34 cellular contexts compared by ENCODE assay signal in genomic region chrX:85865324-85865723, GRCh38.
"Had no signal": no experiment of that assay in that cellular context is flagged by ENCODE, and none has a peak within 500 bp of the region (broad histone marks: within the 10 kb centered on the region; RNA-seq: fewer than 3 reads in every experiment).

No MANE protein-coding gene starts in this region.

- H3K27me3 ChIP-seq: MG63 had no signal

- H3K36me3 ChIP-seq: MG63 had no signal

- DNase-seq: Karpas-422, Kasumi-1, MG63, MM.1S, MV-4-11, NCI-H1048, NCI-H1092, NCI-H1092 treated with DMSO at 0.1 percent for 48 hours, NCI-H1105, NCI-H1105 treated with DMSO at 0.1 percent for 48 hours, NCI-H1417, NCI-H1417 treated with DMSO at 0.1 percent for 48 hours, NCI-H1436, NCI-H1436 treated with DMSO at 0.1 percent for 48 hours, NCI-H1694, NCI-H1694 treated with DMSO at 0.1 percent for 48 hours, NCI-H187, NCI-H187 treated with DMSO at 0.1 percent for 48 hours, NCI-H1930, NCI-H2029, NCI-H2029 treated with DMSO at 0.1 percent for 48 hours, NCI-H2081, NCI-H2081 treated with DMSO at 0.1 percent for 48 hours, NCI-H2107, NCI-H2171, NCI-H2171 treated with DMSO at 0.1 percent for 48 hours, NCI-H2227 treated with DMSO at 0.1 percent for 48 hours, NCI-H226, NCI-H345, NCI-H446, NCI-H446 treated with DMSO at 0.1 percent for 48 hours, NCI-H510A, NCI-H510A treated with DMSO at 0.1 percent for 48 hours, NCI-H524 had no signal

- H3K4me3 ChIP-seq: MG63 had no signal

- H3K9me3 ChIP-seq: MG63 had no signal
